7 cellular contexts compared by ENCODE assay signal in genomic region chr16:3150346-3151218, GRCh38.
DNase-seq lines count a peak whose midpoint lies in the region; ATAC-seq, FAIRE-seq and TF ChIP-seq lines count a peak whose summit lies in the region.

No MANE protein-coding gene starts in this region.

- ATAC-seq in HG02973 (IDR thresholded peaks at IDR 0.05; ENCODE audit: unreplicated experiment): peak; percentile 64

- TF ChIP-seq CTCF in astrocyte of the cerebellum (IDR thresholded peaks at IDR 0.05; ENCODE audit: low read depth, low read length, missing control alignments) (no peak), retinal pigment epithelial cell (conservative IDR thresholded peaks at IDR 0.05; ENCODE audit: low read depth, low read length) (no peak)

- in situ Hi-C loops in astrocyte of the cerebellum (cut with HindIII; ENCODE audit: low sequenced_read_pairs): loop anchor here (5.0 kb wide), 1 partner anchor 83 kb away; the partner anchor contains the start of gene IL32

- peak overlapping the region; percentile 67 for H3K4me3 ChIP-seq in astrocyte of the cerebellum (ENCODE audit: low read depth, low read length)
- peak overlapping the region; percentile 78 for H3K4me3 ChIP-seq in retinal pigment epithelial cell (ENCODE audit: low read length)

- FAIRE-seq in GM18507 (lab: Jason Lieb, UNC): peak; percentile 87

- DNase-seq in GM18507 (ENCODE audit: extremely low spot score, insufficient read length, low read depth) (peak; percentile 94), NCI-H1930 (lab: John Stamatoyannopoulos, UW) (peak; percentile 97 to 98), T-helper 9 cell (peak; percentile 94), astrocyte of the cerebellum (ENCODE audit: low read depth) (peak; percentile 88), hippocampal formation (lab: John Stamatoyannopoulos, UW) (peak; percentile 77 to 89), retinal pigment epithelial cell (ENCODE audit: low read depth) (peak; percentile 77)

Comparison
In these comparisons a context has a peak if more than half of its experiments do, and no peak if none do; other contexts are left out.
1. Peak in every context shown above with its lines: DNase-seq, ATAC-seq and H3K4me3 ChIP-seq.